3 cellular contexts compared by ENCODE assay signal in the genomic region with DNA sequence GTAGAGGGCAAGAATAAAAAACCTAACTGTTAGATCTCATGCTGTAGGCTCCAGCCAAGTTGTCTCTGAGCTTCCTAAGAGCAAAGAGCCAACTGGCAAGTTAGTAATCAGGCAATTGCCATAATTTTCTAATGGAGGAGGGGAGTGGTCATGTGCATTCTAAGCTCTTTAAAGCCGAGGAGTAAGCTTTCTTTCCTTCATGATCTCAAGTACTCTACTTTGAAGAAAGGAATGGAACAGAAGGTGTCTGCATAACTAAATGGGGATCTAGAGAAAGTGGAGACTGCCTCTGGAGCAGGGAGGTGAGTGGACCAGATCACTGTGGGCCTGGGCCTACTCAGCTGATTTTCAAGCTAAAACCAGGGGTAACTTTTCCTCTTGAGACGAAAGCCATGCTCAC.
TF ChIP-seq lines count a peak whose summit lies in the region.

No MANE protein-coding gene starts in this region.

TF ChIP-seq in SK-N-SH, 30 proteins besides CTCF, POLR2A, EP300 and RAD21 (continued from another document):
- TF ChIP-seq GABPA (IDR thresholded peaks at IDR 0.05; ENCODE audit: low read depth): no peak
- TF ChIP-seq TCF12 (IDR thresholded peaks at IDR 0.05): no peak
- TF ChIP-seq YY1 (IDR thresholded peaks at IDR 0.05; ENCODE audit: low read depth): no peak
- no peak for TF ChIP-seq NRF1 (IDR thresholded peaks at IDR 0.05; ENCODE audit: low read depth, low read length)
- TF ChIP-seq GATA2 (CRISPR knock-in tag; IDR thresholded peaks at IDR 0.05): no peak
- TF ChIP-seq MXI1 (IDR thresholded peaks at IDR 0.05; ENCODE audit: low read depth, low read length): no peak
- no peak for TF ChIP-seq POLR2AphosphoS5 (IDR thresholded peaks at IDR 0.05; ENCODE audit: low read depth, low read length)
- TF ChIP-seq RXRA (IDR thresholded peaks at IDR 0.05; ENCODE audit: borderline replicate concordance, low read depth): no peak
- TF ChIP-seq REST (IDR thresholded peaks at IDR 0.05; ENCODE audit: low read depth, low read length): no peak
- no peak for TF ChIP-seq FOXJ3 (CRISPR knock-in tag; IDR thresholded peaks at IDR 0.05)
- TF ChIP-seq SMC3 (IDR thresholded peaks at IDR 0.05; ENCODE audit: low read depth, low read length): no peak
- no peak for TF ChIP-seq USF1 (IDR thresholded peaks at IDR 0.05; ENCODE audit: borderline replicate concordance, low read depth)
- TF ChIP-seq, protein P1, sequence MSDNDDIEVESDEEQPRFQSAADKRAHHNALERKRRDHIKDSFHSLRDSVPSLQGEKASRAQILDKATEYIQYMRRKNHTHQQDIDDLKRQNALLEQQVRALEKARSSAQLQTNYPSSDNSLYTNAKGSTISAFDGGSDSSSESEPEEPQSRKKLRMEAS (IDR thresholded peaks at IDR 0.05; ENCODE audit: low read depth): no peak

TF ChIP-seq in SK-N-SH treated with all-trans-retinoic acid at 6 μM for 48 hours, 23 proteins besides CTCF, POLR2A, EP300 and RAD21 (continued from another document):
- no peak for TF ChIP-seq CSRNP3 (CRISPR knock-in tag; IDR thresholded peaks at IDR 0.05)
- TF ChIP-seq, protein P2, sequence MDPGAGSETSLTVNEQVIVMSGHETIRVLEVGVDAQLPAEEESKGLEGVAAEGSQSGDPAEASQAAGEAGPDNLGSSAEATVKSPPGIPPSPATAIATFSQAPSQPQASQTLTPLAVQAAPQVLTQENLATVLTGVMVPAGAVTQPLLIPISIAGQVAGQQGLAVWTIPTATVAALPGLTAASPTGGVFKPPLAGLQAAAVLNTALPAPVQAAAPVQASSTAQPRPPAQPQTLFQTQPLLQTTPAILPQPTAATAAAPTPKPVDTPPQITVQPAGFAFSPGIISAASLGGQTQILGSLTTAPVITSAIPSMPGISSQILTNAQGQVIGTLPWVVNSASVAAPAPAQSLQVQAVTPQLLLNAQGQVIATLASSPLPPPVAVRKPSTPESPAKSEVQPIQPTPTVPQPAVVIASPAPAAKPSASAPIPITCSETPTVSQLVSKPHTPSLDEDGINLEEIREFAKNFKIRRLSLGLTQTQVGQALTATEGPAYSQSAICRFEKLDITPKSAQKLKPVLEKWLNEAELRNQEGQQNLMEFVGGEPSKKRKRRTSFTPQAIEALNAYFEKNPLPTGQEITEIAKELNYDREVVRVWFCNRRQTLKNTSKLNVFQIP (CRISPR knock-in tag; IDR thresholded peaks at IDR 0.05; ENCODE audit: borderline replicate concordance, low read depth): no peak
- no peak for TF ChIP-seq PPARA (CRISPR knock-in tag; IDR thresholded peaks at IDR 0.05; ENCODE audit: borderline replicate concordance)
- TF ChIP-seq, protein P3, sequence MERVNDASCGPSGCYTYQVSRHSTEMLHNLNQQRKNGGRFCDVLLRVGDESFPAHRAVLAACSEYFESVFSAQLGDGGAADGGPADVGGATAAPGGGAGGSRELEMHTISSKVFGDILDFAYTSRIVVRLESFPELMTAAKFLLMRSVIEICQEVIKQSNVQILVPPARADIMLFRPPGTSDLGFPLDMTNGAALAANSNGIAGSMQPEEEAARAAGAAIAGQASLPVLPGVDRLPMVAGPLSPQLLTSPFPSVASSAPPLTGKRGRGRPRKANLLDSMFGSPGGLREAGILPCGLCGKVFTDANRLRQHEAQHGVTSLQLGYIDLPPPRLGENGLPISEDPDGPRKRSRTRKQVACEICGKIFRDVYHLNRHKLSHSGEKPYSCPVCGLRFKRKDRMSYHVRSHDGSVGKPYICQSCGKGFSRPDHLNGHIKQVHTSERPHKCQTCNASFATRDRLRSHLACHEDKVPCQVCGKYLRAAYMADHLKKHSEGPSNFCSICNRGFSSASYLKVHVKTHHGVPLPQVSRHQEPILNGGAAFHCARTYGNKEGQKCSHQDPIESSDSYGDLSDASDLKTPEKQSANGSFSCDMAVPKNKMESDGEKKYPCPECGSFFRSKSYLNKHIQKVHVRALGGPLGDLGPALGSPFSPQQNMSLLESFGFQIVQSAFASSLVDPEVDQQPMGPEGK (CRISPR knock-in tag; IDR thresholded peaks at IDR 0.05; ENCODE audit: borderline replicate concordance): no peak
TF ChIP-seq in SK-N-SH treated with all-trans-retinoic acid at 6 μM for 48 hours: peak in this region for 0.

TF ChIP-seq in endothelial cell of umbilical vein, 7 proteins besides CTCF, POLR2A, EP300 and RAD21 (continued from another document):
- TF ChIP-seq FOS (IDR thresholded peaks at IDR 0.05; ENCODE audit: borderline replicate concordance, insufficient read depth, low read length): no peak
- no peak for TF ChIP-seq POLR2AphosphoS5 (IDR thresholded peaks at IDR 0.05; ENCODE audit: insufficient read depth, low read depth, low read length)
- TF ChIP-seq GATA2 (IDR thresholded peaks at IDR 0.05; ENCODE audit: insufficient read depth, insufficient read length, low read depth, low read length): no peak
